16 cellular contexts compared by ENCODE assay signal in the genomic region with DNA sequence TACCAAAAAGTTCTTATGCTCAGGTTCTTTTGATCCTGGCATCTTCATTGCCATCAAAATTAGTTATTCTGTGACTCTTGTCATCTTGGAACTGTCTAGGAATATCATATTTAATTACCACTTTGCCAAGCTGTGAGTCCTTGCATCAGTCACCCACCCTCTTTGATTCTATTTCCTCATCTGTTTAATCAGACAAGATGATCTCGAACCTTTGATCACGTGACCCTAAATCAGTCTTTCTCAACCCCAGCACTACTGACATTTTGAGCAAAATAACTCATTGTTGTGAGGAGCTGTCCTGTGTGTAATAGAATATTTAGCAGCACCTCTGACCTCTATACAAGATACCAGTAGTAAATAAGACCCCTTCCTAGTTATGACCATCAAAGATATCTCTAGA.
DNase-seq lines count a peak whose midpoint lies in the region; ATAC-seq, FAIRE-seq and TF ChIP-seq lines count a peak whose summit lies in the region.
"Had no signal": no experiment of that assay in that cellular context is flagged by ENCODE, and none has a peak within 500 bp of the region (broad histone marks: within the 10 kb centered on the region; RNA-seq: fewer than 3 reads in every experiment).

No MANE protein-coding gene starts in this region.

- WGBS in A549 (ENCODE audit: missing lambda C conversion rate), result 6% methylated on average over 2 of the region's 2 CpGs
- 0% methylated on average over 2 of the region's 2 CpGs for WGBS in GM12878 (ENCODE audit: insufficient coverage, insufficient replicate concordance, low lambda C conversion rate, missing lambda C conversion rate)
- 61 to 75% (median 64%) methylated on average over 2 of the region's 2 CpGs for WGBS in spleen, 5 donors

- H3K9me3 ChIP-seq in A549 (no peaks in the 10 kb centered on the region), DND-41 (ENCODE audit: insufficient read depth, low read length, severe bottlenecking) (no peaks in the 10 kb centered on the region), GM12878 (replicated peaks; ENCODE audit: control insufficient read depth, insufficient read depth, low read length) (no peaks in the 10 kb centered on the region), spleen (peaks cover 0 to 4% (median 0%) of the 10 kb centered on the region in 8 donors)
- H3K9me3 ChIP-seq: Caco-2 had no signal

- no peaks in the 10 kb centered on the region for H3K4me1 Mint-ChIP-seq in immature natural killer cell
- H3K4me1 Mint-ChIP-seq: B cell, CD14-positive monocyte, GM23338 had no signal

- no peak overlapping the region for H3K27ac Mint-ChIP-seq in immature natural killer cell
- H3K27ac Mint-ChIP-seq: B cell; CD14-positive monocyte; CD8-positive, alpha-beta T cell; GM23338 had no signal

- POLR2A ChIA-PET in A549 (lab: Yijun Ruan, JAX), result no interaction called here
- POLR2A ChIA-PET in GM12878 (lab: Charles Lee), result no interaction called here

- intact Hi-C loops in GM12878 (cut with micrococcal nuclease; ENCODE audit: unreplicated experiment), result no loop called here
- intact Hi-C loops in spleen (cut with DNase I; ENCODE audit: low total_unique reads), result no loop called here

- H4K20me1 ChIP-seq in DND-41 (ENCODE audit: insufficient read depth, low read length) (no peaks in the 10 kb centered on the region), GM12878 (ENCODE audit: control insufficient read depth, insufficient read depth) (no peaks in the 10 kb centered on the region)

- H3K36me3 Mint-ChIP-seq in immature natural killer cell, result no peaks in the 10 kb centered on the region
- H3K36me3 Mint-ChIP-seq: CD14-positive monocyte; CD8-positive, alpha-beta T cell had no signal

- no peak overlapping the region for H3K27ac ChIP-seq in A549
- peak overlapping the region; percentile 92 for H3K27ac ChIP-seq in DND-41 (ENCODE audit: low read length)
- H3K27ac ChIP-seq in GM12878 (ENCODE audit: control insufficient read depth, insufficient read depth), result no peak overlapping the region
- no peak overlapping the region for H3K27ac ChIP-seq in spleen

- H2AFZ ChIP-seq in DND-41 (ENCODE audit: low read depth, low read length) (no peak overlapping the region), GM12878 (ENCODE audit: control insufficient read depth, low read depth, low read length) (no peak overlapping the region)

- RAD21 ChIA-PET in GM12878 (lab: Charles Lee; ENCODE audit: unreplicated experiment), result no interaction called here

- no peak for TF ChIP-seq CTCF in A549 (IDR thresholded peaks at IDR 0.05)
- TF ChIP-seq CTCF in DND-41 (IDR thresholded peaks at IDR 0.05; ENCODE audit: borderline replicate concordance, extremely low read depth, low read length, poor library complexity, severe bottlenecking), result no peak
- TF ChIP-seq CTCF in GM12878 (IDR thresholded peaks at IDR 0.05 in 2 of 3, conservative IDR thresholded peaks at IDR 0.05 in 1 of 3; ENCODE audit: control insufficient read depth in 2 of 3, extremely low read depth in 1 of 3, insufficient read depth in 1 of 3, low read depth in 3 of 3, low read length in 3 of 3), result no peak
- TF ChIP-seq CTCF in spleen (IDR thresholded peaks at IDR 0.05 in 8 of 11, conservative IDR thresholded peaks at IDR 0.05 in 3 of 11), result no peak

- H3K27me3 Mint-ChIP-seq in immature natural killer cell (ENCODE audit: low read depth in 3 of 3), result peaks cover 0 to 2% (median 0%) of the 10 kb centered on the region in 3 donors
- H3K27me3 Mint-ChIP-seq: B cell had no signal

- H3K4me3 Mint-ChIP-seq in immature natural killer cell, result no peak overlapping the region
- H3K4me3 Mint-ChIP-seq: B cell; CD14-positive monocyte; CD8-positive, alpha-beta T cell; GM23338 had no signal

- CTCF ChIA-PET in A549 (lab: Yijun Ruan, JAX), result no interaction called here
- CTCF ChIA-PET in GM12878 (lab: Yijun Ruan, JAX), result no interaction called here

- H3K4me2 ChIP-seq in A549, result no peak overlapping the region
- peak overlapping the region; percentile 51 for H3K4me2 ChIP-seq in DND-41 (ENCODE audit: insufficient read depth, low read length)
- no peak overlapping the region for H3K4me2 ChIP-seq in GM12878 (ENCODE audit: control insufficient read depth, insufficient read depth)
- H3K4me2 ChIP-seq: GM23338 had no signal

- TF ChIP-seq POLR2A in A549 (IDR thresholded peaks at IDR 0.05; ENCODE audit: low read length) (no peak), GM12878 (IDR thresholded peaks at IDR 0.05; ENCODE audit: low read depth, low read length) (no peak), spleen (IDR thresholded peaks at IDR 0.05) (no peak)

- H3K4me1 ChIP-seq in A549, result no peaks in the 10 kb centered on the region
- peaks cover 83% of the 10 kb centered on the region for H3K4me1 ChIP-seq in DND-41 (ENCODE audit: insufficient read depth, low read length)
- H3K4me1 ChIP-seq in GM12878 (ENCODE audit: control insufficient read depth, insufficient read depth, low read length), result no peaks in the 10 kb centered on the region
- no peaks in the 10 kb centered on the region for H3K4me1 ChIP-seq in spleen
- H3K4me1 ChIP-seq: Caco-2 had no signal

- no peak for TF ChIP-seq RAD21 in A549 (conservative IDR thresholded peaks at IDR 0.05 in 1 of 2, IDR thresholded peaks at IDR 0.05 in 1 of 2)
- TF ChIP-seq RAD21 in GM12878 (IDR thresholded peaks at IDR 0.05; ENCODE audit: insufficient read depth, low read depth, low read length), result no peak

- in situ Hi-C loops in GM12878 (cut with MboI), result no loop called here

- H3K4me3 ChIP-seq in A549 (no peak overlapping the region), DND-41 (ENCODE audit: low read depth in 1 of 2, low read length in 2 of 2) (peak overlapping the region in 1 of 2 experiments; percentile 14; a peak in 1 of 4 replicates), GM12878 (no peak overlapping the region), spleen (no peak overlapping the region)
- H3K4me3 ChIP-seq: GM23338 had no signal

- FAIRE-seq in A549 (lab: Jason Lieb, UNC), result no peak
- no peak for FAIRE-seq in GM12878 (lab: Jason Lieb, UNC)
- FAIRE-seq: GM12891 had no signal

- no TSS peak for BruUV-seq in GM12878 (replicated peaks; lab: Mats Ljungman, UMichigan)

- ATAC-seq in A549 (no peak), DND-41 (ENCODE audit: insufficient read depth, low read depth) (peak; percentile 2), GM12878 (no peak), HG02623 (IDR thresholded peaks at IDR 0.05; ENCODE audit: unreplicated experiment) (no peak)
- ATAC-seq: CD8-positive, alpha-beta T cell; GM23338 had no signal

- peaks cover 43% of the 10 kb centered on the region for H3K79me2 ChIP-seq in DND-41 (ENCODE audit: insufficient read depth, low read length)
- H3K79me2 ChIP-seq in GM12878 (ENCODE audit: control insufficient read depth, insufficient read depth, low read length), result no peaks in the 10 kb centered on the region

- SMC1A ChIA-PET in GM12878 (lab: Charles Lee; ENCODE audit: uncharacterized antibody, unreplicated experiment), result no interaction called here

- no peak for DNase-seq in A549 (ENCODE audit: low read depth in 1 of 2, low spot score in 1 of 2)
- DNase-seq in DND-41, result peak; percentile 38
- DNase-seq in MV-4-11 (lab: John Stamatoyannopoulos, UW), result peak; percentile 13
- no peak for DNase-seq in GM12878 (ENCODE audit: low read depth, low spot score)
- DNase-seq in spleen, result no peak
- DNase-seq in immature natural killer cell, result no peak
- DNase-seq: Caco-2, DMS53, H7, Kasumi-1 had no signal

- H3K9me3 Mint-ChIP-seq in immature natural killer cell, result peaks cover 2 to 14% (median 12%) of the 10 kb centered on the region in 6 donors
- H3K9me3 Mint-ChIP-seq: CD8-positive, alpha-beta T cell; GM23338 had no signal

- no peak for TF ChIP-seq EP300 in A549 (IDR thresholded peaks at IDR 0.05)
- no peak for TF ChIP-seq EP300 in GM12878 (IDR thresholded peaks at IDR 0.05; ENCODE audit: borderline replicate concordance in 1 of 2, control insufficient read depth in 1 of 2, low read depth in 2 of 2, low read length in 2 of 2)

- H3K9ac ChIP-seq in DND-41 (ENCODE audit: low read depth, low read length) (peak overlapping the region; percentile 53), GM12878 (ENCODE audit: control insufficient read depth, insufficient read depth, low read length) (no peak overlapping the region)

- H3K36me3 ChIP-seq in DND-41 (ENCODE audit: insufficient read depth, low read length) (no peaks in the 10 kb centered on the region), GM12878 (ENCODE audit: control insufficient read depth in 2 of 2, insufficient read depth in 2 of 2, low read length in 1 of 2) (no peaks in the 10 kb centered on the region), spleen (no peaks in the 10 kb centered on the region)

- no peaks in the 10 kb centered on the region for H3K27me3 ChIP-seq in DND-41 (ENCODE audit: insufficient read depth, low read length, poor library complexity)
- no peaks in the 10 kb centered on the region for H3K27me3 ChIP-seq in GM12878 (replicated peaks in 1 of 2; ENCODE audit: control insufficient read depth in 2 of 2, insufficient read depth in 2 of 2, low read length in 1 of 2)
- H3K27me3 ChIP-seq in spleen (replicated peaks in 1 of 7), result no peaks in the 10 kb centered on the region

TF ChIP-seq in A549, 52 proteins besides CTCF, POLR2A, EP300 and RAD21 (continues in another document):
- no peak for TF ChIP-seq RNF2 (IDR thresholded peaks at IDR 0.05; ENCODE audit: borderline replicate concordance, low read depth)
- TF ChIP-seq, protein P1, sequence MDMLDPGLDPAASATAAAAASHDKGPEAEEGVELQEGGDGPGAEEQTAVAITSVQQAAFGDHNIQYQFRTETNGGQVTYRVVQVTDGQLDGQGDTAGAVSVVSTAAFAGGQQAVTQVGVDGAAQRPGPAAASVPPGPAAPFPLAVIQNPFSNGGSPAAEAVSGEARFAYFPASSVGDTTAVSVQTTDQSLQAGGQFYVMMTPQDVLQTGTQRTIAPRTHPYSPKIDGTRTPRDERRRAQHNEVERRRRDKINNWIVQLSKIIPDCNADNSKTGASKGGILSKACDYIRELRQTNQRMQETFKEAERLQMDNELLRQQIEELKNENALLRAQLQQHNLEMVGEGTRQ (IDR thresholded peaks at IDR 0.05), result 0 out of 2 replicates have a peak, but pooled peaks have one; percentile 20
- no peak for TF ChIP-seq HOXB5 (CRISPR knock-in tag; IDR thresholded peaks at IDR 0.05)
- no peak for TF ChIP-seq NFE2L2 (conservative IDR thresholded peaks at IDR 0.05; ENCODE audit: low read length)

TF ChIP-seq in GM12878, 131 proteins besides CTCF, POLR2A, EP300 and RAD21:
- TF ChIP-seq POLR2AphosphoS5 (IDR thresholded peaks at IDR 0.05; ENCODE audit: low read length), result no peak
- peak; percentile 69; the same call in 1 of the 2 replicates for TF ChIP-seq RAD51 (IDR thresholded peaks at IDR 0.05)

Comparison
In these comparisons a context has a peak if more than half of its experiments do, and no peak if none do; other contexts are left out.
1. DNase-seq: peak in DND-41 (single experiment) and MV-4-11 (single experiment); none in A549 (0 of 2), GM12878 (single experiment), spleen (single experiment) and immature natural killer cell (0 of 3).